Comparison of ENCODE assay signal across 9 cellular contexts in the genomic region with DNA sequence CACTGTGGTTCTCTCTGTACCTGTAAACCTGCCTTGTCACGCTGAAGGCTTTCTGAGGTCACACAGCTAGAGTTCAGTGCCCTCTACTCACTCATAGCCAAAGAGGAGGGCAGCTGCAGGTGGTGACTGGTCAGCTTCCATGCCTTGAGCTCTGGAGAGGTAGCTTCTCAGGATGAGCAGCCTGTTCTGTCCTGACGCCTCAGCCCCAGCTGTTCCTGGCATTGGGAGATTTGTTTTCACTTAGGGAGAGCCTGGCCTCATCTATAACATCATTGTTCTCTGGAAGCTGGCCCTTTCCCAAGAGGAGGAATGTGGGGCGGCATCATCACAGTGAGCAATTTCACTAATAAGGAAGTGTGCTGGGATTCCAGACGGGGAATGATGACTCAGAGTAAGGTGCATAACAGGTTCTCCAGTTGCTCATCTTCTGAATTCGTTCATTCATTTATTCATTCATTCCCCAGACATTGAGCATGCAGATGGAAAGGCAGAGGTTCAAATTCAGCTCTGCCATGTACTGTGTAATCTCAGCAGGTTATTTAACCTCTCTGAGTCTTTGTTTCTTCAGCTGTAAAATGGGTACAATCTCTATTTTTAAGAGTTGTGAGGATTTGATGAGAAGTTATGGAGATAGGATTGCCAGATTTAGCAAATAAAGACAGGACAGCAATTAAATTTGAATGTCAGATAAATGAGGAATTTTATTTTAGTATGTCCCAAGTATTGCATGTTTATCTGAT.
A peak's percentile ranks its signal among the peaks of the same experiment; 100 is the strongest.
DNase-seq lines count a peak whose midpoint lies in the region; ATAC-seq and TF ChIP-seq lines count a peak whose summit lies in the region.
"Had no signal": no experiment of that assay in that cellular context is flagged by ENCODE, and none has a peak within 500 bp of the region (broad histone marks: within the 10 kb centered on the region; RNA-seq: fewer than 3 reads in every experiment).

No MANE protein-coding gene starts in this region.

- ATAC-seq in HG03095 (IDR thresholded peaks at IDR 0.05; ENCODE audit: unreplicated experiment) (no peak), GM18498 (IDR thresholded peaks at IDR 0.05; ENCODE audit: unreplicated experiment) (no peak), HG03135 (IDR thresholded peaks at IDR 0.05; ENCODE audit: unreplicated experiment) (no peak)
- ATAC-seq: GM12878 had no signal

- TF ChIP-seq CTCF in endothelial cell (IDR thresholded peaks at IDR 0.05; ENCODE audit: unreplicated experiment), result no peak

- H3K27me3 Mint-ChIP-seq in endothelial cell (ENCODE audit: unreplicated experiment), result peaks cover 5% of the 10 kb centered on the region

- H3K36me3 Mint-ChIP-seq in endothelial cell (ENCODE audit: low read depth, unreplicated experiment), result no peaks in the 10 kb centered on the region

- no peaks in the 10 kb centered on the region for H3K9me3 Mint-ChIP-seq in endothelial cell (ENCODE audit: unreplicated experiment)

- peaks cover 13% of the 10 kb centered on the region for H3K4me1 Mint-ChIP-seq in endothelial cell (ENCODE audit: unreplicated experiment)

- no peak overlapping the region for H3K27ac Mint-ChIP-seq in endothelial cell (ENCODE audit: unreplicated experiment)

- H3K4me3 Mint-ChIP-seq in endothelial cell (ENCODE audit: unreplicated experiment), result no peak overlapping the region

- peak; percentile 45 for DNase-seq in DMS79 (lab: John Stamatoyannopoulos, UW)
- peak; percentile 43 for DNase-seq in NCI-H2227 (lab: John Stamatoyannopoulos, UW; ENCODE audit: unreplicated experiment)
- peak; percentile 9 for DNase-seq in endothelial cell (ENCODE audit: low spot score)
- peak; percentile 67 for DNase-seq in non-pigmented ciliary epithelial cell (ENCODE audit: low read depth)
- no peak for DNase-seq in iPS-NIHi11 (ENCODE audit: low spot score)
